ENCODE assay signal across 8 cellular contexts in the genomic region with DNA sequence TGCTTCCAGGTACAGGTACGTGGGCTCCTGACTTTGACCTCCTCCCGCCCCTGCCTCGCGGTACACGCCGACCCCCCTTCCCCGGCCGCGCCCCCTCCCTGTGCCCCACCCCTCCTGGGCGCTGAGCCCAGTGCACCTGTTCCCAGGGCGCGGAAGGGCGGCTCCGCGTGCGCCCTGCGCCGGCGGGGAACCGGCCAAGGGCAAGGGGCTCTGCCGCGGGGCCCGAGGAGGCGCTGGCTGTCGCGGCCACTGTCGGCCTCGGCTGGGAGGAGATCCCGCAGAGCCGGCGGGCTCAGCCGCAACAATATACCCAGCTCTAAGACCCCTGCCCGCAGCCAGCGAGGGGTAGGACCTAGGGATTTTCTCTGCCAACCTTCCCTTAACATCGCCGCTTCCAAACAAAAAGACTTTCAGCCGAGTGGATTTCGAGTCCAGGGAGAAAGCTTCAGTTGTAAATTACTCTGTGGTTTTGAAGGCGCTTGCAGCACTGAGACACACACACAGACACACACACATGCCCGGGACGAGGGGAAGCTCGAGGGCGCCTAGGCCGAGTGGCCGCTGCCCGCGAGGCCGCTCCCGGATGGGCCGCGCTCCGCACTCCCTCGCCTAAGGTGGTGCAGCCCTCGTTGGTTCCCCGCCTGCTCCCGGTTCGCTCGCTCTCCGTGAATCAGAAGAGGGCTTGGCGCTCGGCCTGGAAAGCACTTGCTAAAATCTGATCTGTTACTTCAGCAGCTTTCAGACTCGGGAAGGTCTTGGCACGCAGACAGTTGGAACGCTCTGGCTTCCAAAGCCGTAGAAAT. TPM values are rescaled to one million over a fixed set of nuclear protein-coding genes. Genes with fewer than 3 reads are reported as not detected.
DNase-seq lines count a peak whose midpoint lies in the region; ATAC-seq and TF ChIP-seq lines count a peak whose summit lies in the region.

No MANE protein-coding gene starts in this region.

- H3K9me3 ChIP-seq in right atrium auricular region: no peaks in the 10 kb centered on the region

- H3K36me3 ChIP-seq in right atrium auricular region: no peaks in the 10 kb centered on the region

- peak overlapping the region; percentile 16 to 49 for H3K27ac ChIP-seq in right atrium auricular region

- intact Hi-C loops in posterior vena cava (cut with DNase I): loop anchor here in 1 of 2 donors (5.0 kb wide), 1 partner anchor 207 kb away; no protein-coding TSS in a partner anchor

- H3K4me1 Mint-ChIP-seq in activated naive CD8-positive, alpha-beta T cell treated with anti-CD3 and anti-CD28 coated beads, Interleukin-2, amount 50 U/mL, for 24 hours: peaks cover 12% of the 10 kb centered on the region

- no peak for TF ChIP-seq CTCF in right atrium auricular region (IDR thresholded peaks at IDR 0.05)

- no peak for ATAC-seq in activated naive CD8-positive, alpha-beta T cell treated with anti-CD3 and anti-CD28 coated beads, Interleukin-2, amount 50 U/mL, for 24 hours
- no peak for ATAC-seq in HG03175 (IDR thresholded peaks at IDR 0.05; ENCODE audit: unreplicated experiment)
- ATAC-seq in HG02973 (IDR thresholded peaks at IDR 0.05; ENCODE audit: unreplicated experiment): no peak
- no peak for ATAC-seq in GM21717 (IDR thresholded peaks at IDR 0.05; ENCODE audit: unreplicated experiment)

- no peaks in the 10 kb centered on the region for H3K36me3 Mint-ChIP-seq in activated naive CD8-positive, alpha-beta T cell treated with anti-CD3 and anti-CD28 coated beads, Interleukin-2, amount 50 U/mL, for 24 hours (ENCODE audit: low read depth)

- H3K27me3 ChIP-seq in right atrium auricular region: no peaks in the 10 kb centered on the region

- peak; percentile 59 for DNase-seq in activated CD8-positive, alpha-beta memory T cell treated with anti-CD3 and anti-CD28 coated beads for 24 hours
- no peak for DNase-seq in activated CD8-positive, alpha-beta memory T cell treated with anti-CD3 and anti-CD28 coated beads, Interleukin-2, amount 50 U/mL, for 48 hours
- no peak for DNase-seq in activated naive CD8-positive, alpha-beta T cell treated with anti-CD3 and anti-CD28 coated beads, Interleukin-2, amount 50 U/mL, for 24 hours
- peak; percentile 91 for DNase-seq in right atrium auricular region (ENCODE audit: low spot score)
- peak; percentile 96 for DNase-seq in posterior vena cava (ENCODE audit: low spot score)

- no peaks in the 10 kb centered on the region for H3K9me3 Mint-ChIP-seq in activated naive CD8-positive, alpha-beta T cell treated with anti-CD3 and anti-CD28 coated beads, Interleukin-2, amount 50 U/mL, for 24 hours

- H3K27ac Mint-ChIP-seq in activated naive CD8-positive, alpha-beta T cell treated with anti-CD3 and anti-CD28 coated beads, Interleukin-2, amount 50 U/mL, for 24 hours: no peak overlapping the region

- H3K4me3 Mint-ChIP-seq in activated naive CD8-positive, alpha-beta T cell treated with anti-CD3 and anti-CD28 coated beads, Interleukin-2, amount 50 U/mL, for 24 hours: peak overlapping the region; percentile 69

- H3K4me1 ChIP-seq in right atrium auricular region: peaks cover 0 to 36% of the 10 kb centered on the region in 2 donors

- peaks cover 22% of the 10 kb centered on the region for H3K27me3 Mint-ChIP-seq in activated naive CD8-positive, alpha-beta T cell treated with anti-CD3 and anti-CD28 coated beads, Interleukin-2, amount 50 U/mL, for 24 hours

- H3K4me3 ChIP-seq in right atrium auricular region: peak overlapping the region; percentile 19 to 49

RNA-seq across cellular contexts. Expression of a gene that starts 1.2 kb away (rescaled TPM):
- total RNA-seq in right atrium auricular region: 1 to 10 TPM; 2.2 to 2.7 TPM
- 10 to 100 TPM in 1 of 2 donors, 1 to 10 TPM in 1; 6.6 to 11.5 TPM for total RNA-seq in posterior vena cava

RNA-seq across cellular contexts. Expression of a gene that starts 33.0 kb away (rescaled TPM):
- total RNA-seq in right atrium auricular region (100 to 1,000 TPM; 271 to 353 TPM), posterior vena cava (100 to 1,000 TPM; 500 to 508 TPM)

Comparison
In these comparisons a context has a peak if more than half of its experiments do, and no peak if none do; other contexts are left out.
1. DNase-seq: peak in activated CD8-positive, alpha-beta memory T cell treated with anti-CD3 and anti-CD28 coated beads for 24 hours (single experiment), right atrium auricular region (single experiment) and posterior vena cava (single experiment); none in activated CD8-positive, alpha-beta memory T cell treated with anti-CD3 and anti-CD28 coated beads, Interleukin-2, amount 50 U/mL, for 48 hours (single experiment) and activated naive CD8-positive, alpha-beta T cell treated with anti-CD3 and anti-CD28 coated beads, Interleukin-2, amount 50 U/mL, for 24 hours (single experiment).